In genomic region chr13:52067237-52067636, GRCh38 we compare ENCODE assay signal across 1 cellular context.
A peak's percentile ranks its signal among the peaks of the same experiment; 100 is the strongest.
TF ChIP-seq lines count a peak whose summit lies in the region.

No MANE protein-coding gene starts in this region.

TF ChIP-seq in HEK293, 187 proteins besides CTCF, POLR2A, EP300 and RAD21 (continued from another document):
- TF ChIP-seq SETDB1 (IDR thresholded peaks at IDR 0.05; ENCODE audit: insufficient read length, low read length), result peak; percentile 95
TF ChIP-seq in HEK293: peak in this region for 3.
